8 cellular contexts compared by ENCODE assay signal in the genomic region with DNA sequence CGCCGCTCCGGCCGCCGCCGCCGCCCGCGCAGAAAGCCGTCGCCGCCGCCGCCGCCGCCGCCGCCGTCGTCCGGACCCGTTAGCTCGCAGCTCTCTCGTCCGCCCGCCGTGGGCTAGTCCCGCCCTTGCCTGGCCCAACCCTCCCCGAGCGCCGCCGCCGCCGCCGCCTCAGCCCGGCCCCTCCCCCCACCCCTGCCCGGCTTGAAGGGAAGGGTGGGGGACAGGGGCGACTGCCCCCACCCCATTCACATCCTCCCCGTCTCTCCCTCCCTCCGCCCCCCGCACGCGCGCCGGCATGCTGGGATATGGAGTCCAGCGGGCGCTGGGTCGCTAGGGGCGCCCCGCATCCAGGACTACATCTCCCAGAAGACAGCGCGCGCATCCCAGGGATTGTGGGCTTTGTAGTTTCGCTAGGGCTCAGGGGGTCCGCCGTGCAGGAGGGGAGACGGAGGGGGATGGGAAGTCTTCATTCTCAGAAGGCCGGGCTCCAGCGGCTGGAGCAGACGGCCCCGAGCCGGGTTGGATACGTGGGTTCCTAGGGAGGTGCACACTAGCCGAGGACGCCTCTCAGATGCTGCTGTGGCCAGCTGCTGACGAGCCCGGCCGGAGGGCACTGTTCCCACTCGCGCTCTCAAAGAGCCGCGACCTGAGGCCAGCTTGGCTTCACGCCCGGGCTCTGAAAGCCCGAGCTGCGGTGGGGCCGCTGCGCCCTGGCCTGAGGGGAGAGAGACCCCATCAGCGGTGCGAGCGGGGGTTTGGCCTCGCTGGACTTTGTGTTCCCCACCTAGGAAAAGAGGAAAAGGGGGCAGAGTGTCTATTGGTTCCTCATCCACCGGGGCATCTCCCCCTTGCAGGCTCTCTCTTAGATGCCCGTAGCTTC. TPM values are rescaled to one million over a fixed set of nuclear protein-coding genes. Genes with fewer than 3 reads are reported as not detected.
DNase-seq lines count a peak whose midpoint lies in the region; ATAC-seq and TF ChIP-seq lines count a peak whose summit lies in the region.

A gene with protein sequence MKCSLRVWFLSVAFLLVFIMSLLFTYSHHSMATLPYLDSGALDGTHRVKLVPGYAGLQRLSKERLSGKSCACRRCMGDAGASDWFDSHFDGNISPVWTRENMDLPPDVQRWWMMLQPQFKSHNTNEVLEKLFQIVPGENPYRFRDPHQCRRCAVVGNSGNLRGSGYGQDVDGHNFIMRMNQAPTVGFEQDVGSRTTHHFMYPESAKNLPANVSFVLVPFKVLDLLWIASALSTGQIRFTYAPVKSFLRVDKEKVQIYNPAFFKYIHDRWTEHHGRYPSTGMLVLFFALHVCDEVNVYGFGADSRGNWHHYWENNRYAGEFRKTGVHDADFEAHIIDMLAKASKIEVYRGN (minus strand): TSS at position 118 of the 880 bp plus-strand sequence. CDS start 40,570 bp downstream, outside the sequence.

- H4K12ac ChIP-seq in trophoblast cell (ENCODE audit: low read depth, low read length) = peak within 1 kb of the TSS; percentile 38

- H3K4me3 Mint-ChIP-seq in HFFc6 = peak within 1 kb of the TSS; percentile 93

- H3K4me1 ChIP-seq in trophoblast cell (ENCODE audit: control insufficient read depth in 1 of 2, insufficient read depth in 2 of 2, low read length in 2 of 2) (peaks cover 25 to 29% of the 10 kb centered on the region in 2 experiments), tibial nerve (peaks cover 0 to 44% (median 19%) of the 10 kb centered on the region in 4 donors)

- H3K4me1 Mint-ChIP-seq in HFFc6 (ENCODE audit: low read depth) = peaks cover 36% of the 10 kb centered on the region

- peak; percentile 98 for ATAC-seq in Right ventricle myocardium superior (ENCODE audit: poor library complexity)

- H3K4me2 ChIP-seq in trophoblast cell (ENCODE audit: low read length) = peak within 1 kb of the TSS; percentile 88

- H4K91ac ChIP-seq in trophoblast cell (ENCODE audit: low read depth, low read length) = peak within 1 kb of the TSS; percentile 94

- peak within 1 kb of the TSS; percentile 85 for H3K18ac ChIP-seq in trophoblast cell (ENCODE audit: low read length)

- peaks cover 16% of the 10 kb centered on the region for H3K79me2 ChIP-seq in trophoblast cell (ENCODE audit: control insufficient read depth, insufficient read depth, low read length, poor library complexity)

- H3K27me3 Mint-ChIP-seq in HFFc6 (ENCODE audit: insufficient read depth) = no peaks in the 10 kb centered on the region; the same call in none of the 2 replicates

- H3K9me3 ChIP-seq in trophoblast cell (ENCODE audit: insufficient read depth, low read depth, low read length) (no peaks in the 10 kb centered on the region), tibial nerve (no peaks in the 10 kb centered on the region)

- H3K4me3 ChIP-seq in GM08714 (ENCODE audit: low read length) = peak within 1 kb of the TSS; percentile 92
- H3K4me3 ChIP-seq in trophoblast cell (ENCODE audit: low read depth, low read length) = peak within 1 kb of the TSS; percentile 77
- peak within 1 kb of the TSS; percentile 62 to 97 (median 79) for H3K4me3 ChIP-seq in tibial nerve

- H2AK5ac ChIP-seq in trophoblast cell (ENCODE audit: low read length) = peak within 1 kb of the TSS; percentile 98

- peak within 1 kb of the TSS; percentile 79 for H2BK5ac ChIP-seq in trophoblast cell (ENCODE audit: low read depth, low read length, poor library complexity)

- no peak within 1 kb of the TSS for H3K23ac ChIP-seq in trophoblast cell (ENCODE audit: low read length)

- H3K36me3 Mint-ChIP-seq in HFFc6 (ENCODE audit: low read depth) = peaks cover 10% of the 10 kb centered on the region

- H3K14ac ChIP-seq in trophoblast cell (ENCODE audit: low read length) = peak within 1 kb of the TSS; percentile 92

- H3K9ac ChIP-seq in trophoblast cell (ENCODE audit: low read length) = peak within 1 kb of the TSS; percentile 83

- peak in 1 of 2 donors; percentile 32 for TF ChIP-seq POLR2A in tibial nerve (IDR thresholded peaks at IDR 0.05)

- H3K9me3 Mint-ChIP-seq in HFFc6 = no peaks in the 10 kb centered on the region

- TF ChIP-seq CTCF in HFFc6 (IDR thresholded peaks at IDR 0.05) (peak; percentile 56), tibial nerve (IDR thresholded peaks at IDR 0.05) (peak in 2 of 5 experiments; percentile 29 to 56)

- no peaks in the 10 kb centered on the region for H3K27me3 ChIP-seq in trophoblast cell (ENCODE audit: insufficient read depth, low read length)
- H3K27me3 ChIP-seq in tibial nerve = no peaks in the 10 kb centered on the region

- peak within 1 kb of the TSS; percentile 96 for H2AFZ ChIP-seq in trophoblast cell (ENCODE audit: insufficient read depth, low read length, poor library complexity)

- intact Hi-C loops in Right ventricle myocardium superior (cut with DNase I) = loop anchor here (5.0 kb wide), 1 partner anchor 52 kb away; no protein-coding TSS in a partner anchor

- peak within 1 kb of the TSS; percentile 93 for H4K8ac ChIP-seq in trophoblast cell (ENCODE audit: low read depth, low read length)

- peaks cover 5 to 7% of the 10 kb centered on the region in 2 experiments for H3K36me3 ChIP-seq in trophoblast cell (ENCODE audit: control insufficient read depth in 1 of 2, insufficient read depth in 2 of 2, low read length in 2 of 2)
- no peaks in the 10 kb centered on the region for H3K36me3 ChIP-seq in tibial nerve

- DNase-seq in HFFc6 (peak; percentile 81), NCI-H1092 (lab: John Stamatoyannopoulos, UW) (peak; percentile 95), SW 1271 (lab: John Stamatoyannopoulos, UW) (peak; percentile 87 to 91), Right ventricle myocardium superior (peak; percentile 97), trophoblast cell (peak; percentile 79 to 87), tibial nerve (ENCODE audit: low spot score in 2 of 2) (peak; percentile 91 to 94)
- DNase-seq in activated naive CD8-positive, alpha-beta T cell treated with anti-CD3 and anti-CD28 coated beads, Interleukin-2, amount 50 U/mL, for 16 hours (ENCODE audit: low read depth, low spot score) = peak; percentile 88

- H3K4ac ChIP-seq in trophoblast cell (ENCODE audit: low read depth, low read length) = peak within 1 kb of the TSS; percentile 73

- peak within 1 kb of the TSS; percentile 87 for H2BK120ac ChIP-seq in trophoblast cell (ENCODE audit: insufficient read depth, low read length, poor library complexity)

- H3K79me1 ChIP-seq in trophoblast cell (ENCODE audit: low read length) = peaks cover 23% of the 10 kb centered on the region

- H3K27ac ChIP-seq in trophoblast cell (ENCODE audit: low read depth, low read length) = peak within 1 kb of the TSS; percentile 82
- peak within 1 kb of the TSS; percentile 1 to 91 (median 78) for H3K27ac ChIP-seq in tibial nerve

- H2BK12ac ChIP-seq in trophoblast cell (ENCODE audit: low read length) = peak within 1 kb of the TSS; percentile 86

- TF ChIP-seq EP300 in tibial nerve (IDR thresholded peaks at IDR 0.05) = peak; percentile 56 to 74

- WGBS in trophoblast cell (ENCODE audit: extremely low coverage, insufficient coverage, insufficient read length) = no CpG with 5 or more reads among the region's 84 CpGs
- 1% methylated on average over 26 to 70 of the region's 84 CpGs for WGBS in tibial nerve, 2 donors

- peak within 1 kb of the TSS; percentile 84 for H3K27ac Mint-ChIP-seq in HFFc6

RNA-seq across cellular contexts. Expression of the gene that starts here (rescaled TPM):
- total RNA-seq in HFFc6 (2021; fragmentation: NEBNext Ultra II Directional; extraction: Animal tissue kit (Norgen Biotek cat#: 25700)) = 10 to 100 TPM; 25.4 to 31.2 (median 26.3) TPM
- 19.6 TPM for total RNA-seq in Right ventricle myocardium superior
- 28.0 and 29.6 TPM in 2 replicates for polyA plus RNA-seq in trophoblast cell (2013)
- 10 to 100 TPM; 18.6 to 32.4 (median 23.6) TPM for total RNA-seq in tibial nerve

Comparison
In these comparisons a context has a peak if more than half of its experiments do, and no peak if none do; other contexts are left out.
1. Peak in every context shown above with its lines: DNase-seq, ATAC-seq, H3K4me3 ChIP-seq and H3K27ac ChIP-seq.